In genomic region chr2:170712653-170713279, GRCh38 we compare ENCODE assay signal across 16 cellular contexts. TPM values are rescaled to one million over a fixed set of nuclear protein-coding genes. Genes with fewer than 3 reads are reported as not detected.
DNase-seq lines count a peak whose midpoint lies in the region; ATAC-seq, FAIRE-seq and TF ChIP-seq lines count a peak whose summit lies in the region.
"Had no signal": no experiment of that assay in that cellular context is flagged by ENCODE, and none has a peak within 500 bp of the region (broad histone marks: within the 10 kb centered on the region; RNA-seq: fewer than 3 reads in every experiment).

No MANE protein-coding gene starts in this region.

- ATAC-seq in stimulated activated effector memory CD8-positive, alpha-beta T cell treated with anti-CD3 and anti-CD28 coated beads, Interleukin-12 subunit alpha, Interleukin-12 subunit beta, amount 100 ng/mL, for 72 hours: no peak
- ATAC-seq in HG03378 (IDR thresholded peaks at IDR 0.05; ENCODE audit: unreplicated experiment): no peak
- ATAC-seq: left cardiac atrium had no signal

- no peak overlapping the region for H3K4me3 Mint-ChIP-seq in activated T-cell treated with anti-CD3 and anti-CD28 coated beads, Interleukin-2, amount 50 U/mL, for 24 hours
- H3K4me3 Mint-ChIP-seq in stimulated activated effector memory CD8-positive, alpha-beta T cell treated with anti-CD3 and anti-CD28 coated beads, Interleukin-12 subunit alpha, Interleukin-12 subunit beta, amount 100 ng/mL, for 72 hours: peak overlapping the region; percentile 16

- H3K27me3 ChIP-seq in NT2/D1 (ENCODE audit: insufficient read depth, insufficient read length) (peaks cover 22% of the 10 kb centered on the region), iPS-15b (ENCODE audit: control insufficient read depth, insufficient read depth, low read length) (peaks cover 88% of the 10 kb centered on the region)

- peaks cover 83% of the 10 kb centered on the region for H3K27me3 Mint-ChIP-seq in activated T-cell treated with anti-CD3 and anti-CD28 coated beads, Interleukin-2, amount 50 U/mL, for 24 hours

- no peak overlapping the region for H3K27ac Mint-ChIP-seq in activated T-cell treated with anti-CD3 and anti-CD28 coated beads, Interleukin-2, amount 50 U/mL, for 24 hours
- H3K27ac Mint-ChIP-seq in stimulated activated effector memory CD8-positive, alpha-beta T cell treated with anti-CD3 and anti-CD28 coated beads, Interleukin-12 subunit alpha, Interleukin-12 subunit beta, amount 100 ng/mL, for 72 hours: no peak overlapping the region

- H3K4me1 Mint-ChIP-seq in activated T-cell treated with anti-CD3 and anti-CD28 coated beads, Interleukin-2, amount 50 U/mL, for 24 hours (ENCODE audit: low read depth): peaks cover 36% of the 10 kb centered on the region
- peaks cover 26% of the 10 kb centered on the region for H3K4me1 Mint-ChIP-seq in stimulated activated effector memory CD8-positive, alpha-beta T cell treated with anti-CD3 and anti-CD28 coated beads, Interleukin-12 subunit alpha, Interleukin-12 subunit beta, amount 100 ng/mL, for 72 hours

- no peak for FAIRE-seq in GM12892 (lab: Jason Lieb, UNC)

- peaks cover 10% of the 10 kb centered on the region for H3K36me3 ChIP-seq in NT2/D1 (ENCODE audit: insufficient read depth, insufficient read length, low read length)
- no peaks in the 10 kb centered on the region for H3K36me3 ChIP-seq in iPS-15b (ENCODE audit: control insufficient read depth, insufficient read depth, low read length)
- H3K36me3 ChIP-seq: right atrium auricular region, vagina had no signal

- peak; percentile 35 for DNase-seq in activated T-cell treated with anti-CD3 and anti-CD28 coated beads, Interleukin-2, amount 50 U/mL, for 24 hours
- no peak for DNase-seq in activated T-cell treated with anti-CD3 and anti-CD28 coated beads, Interleukin-2, amount 50 U/mL, for 1 hour
- no peak for DNase-seq in NT2/D1 (ENCODE audit: low read depth, low spot score)
- peak in 1 of 2 donors; percentile 51 for DNase-seq in stimulated activated effector memory CD8-positive, alpha-beta T cell treated with anti-CD3 and anti-CD28 coated beads, Interleukin-12 subunit alpha, Interleukin-12 subunit beta, amount 100 ng/mL, for 72 hours (ENCODE audit: low spot score in 2 of 2)
- DNase-seq in stimulated activated CD4-positive, alpha-beta T cell treated with anti-CD3 and anti-CD28 coated beads, Interleukin-4, amount 100 ng/mL, for 4 hours: no peak
- no peak for DNase-seq in GM12892 (ENCODE audit: insufficient read length)
- DNase-seq: amniotic stem cell; left cardiac atrium; NCI-H1436; stimulated activated CD4-positive, alpha-beta T cell treated with anti-CD3 and anti-CD28 coated beads, Interleukin-4, amount 100 ng/mL, for 24 hours had no signal

- H3K4me1 ChIP-seq in NT2/D1 (ENCODE audit: insufficient read depth, insufficient read length) (peaks cover 16% of the 10 kb centered on the region), iPS-15b (ENCODE audit: control insufficient read depth, insufficient read depth, low read length) (peaks cover 11% of the 10 kb centered on the region)

- H3K4me3 ChIP-seq in NT2/D1 (ENCODE audit: insufficient read length, low read depth): peak overlapping the region; percentile 66
- peak overlapping the region; percentile 66 for H3K4me3 ChIP-seq in iPS-15b (ENCODE audit: low read depth, low read length)
- H3K4me3 ChIP-seq: SJSA1 had no signal

- H3K9me3 Mint-ChIP-seq in activated T-cell treated with anti-CD3 and anti-CD28 coated beads, Interleukin-2, amount 50 U/mL, for 24 hours: no peaks in the 10 kb centered on the region
- H3K9me3 Mint-ChIP-seq in stimulated activated effector memory CD8-positive, alpha-beta T cell treated with anti-CD3 and anti-CD28 coated beads, Interleukin-12 subunit alpha, Interleukin-12 subunit beta, amount 100 ng/mL, for 72 hours: no peaks in the 10 kb centered on the region

- H3K36me3 Mint-ChIP-seq in activated T-cell treated with anti-CD3 and anti-CD28 coated beads, Interleukin-2, amount 50 U/mL, for 24 hours (ENCODE audit: low read depth): no peaks in the 10 kb centered on the region
- H3K36me3 Mint-ChIP-seq in stimulated activated effector memory CD8-positive, alpha-beta T cell treated with anti-CD3 and anti-CD28 coated beads, Interleukin-12 subunit alpha, Interleukin-12 subunit beta, amount 100 ng/mL, for 72 hours: peaks cover 8% of the 10 kb centered on the region

- TF ChIP-seq POLR2A in GM12892 (IDR thresholded peaks at IDR 0.05; ENCODE audit: low read depth, low read length): no peak

- H3K9ac ChIP-seq in NT2/D1 (ENCODE audit: insufficient read length, low read depth) (peak overlapping the region; percentile 81), iPS-15b (ENCODE audit: low read depth, low read length) (no peak overlapping the region)
- H3K9ac ChIP-seq: KMS-11 had no signal

- H3K9me3 ChIP-seq in NT2/D1 (ENCODE audit: insufficient read depth, low read length) (peaks cover 63% of the 10 kb centered on the region; the same call in 1 of the 2 replicates), iPS-15b (ENCODE audit: control insufficient read depth, insufficient read depth, low read length) (no peaks in the 10 kb centered on the region)
- H3K9me3 ChIP-seq: right atrium auricular region, vagina had no signal

RNA-seq across cellular contexts. Expression of gene SP5, which starts 2.4 kb away (rescaled TPM):
- polyA plus RNA-seq in GM12892 (2012; ENCODE audit: missing spikeins): not detected

RNA-seq across cellular contexts. Expression of gene ERICH2, which starts 57.4 kb away (rescaled TPM):
- not detected for polyA plus RNA-seq in GM12892 (2012; ENCODE audit: missing spikeins)
